Comparison of ENCODE assay signal across 26 cellular contexts in the genomic region with DNA sequence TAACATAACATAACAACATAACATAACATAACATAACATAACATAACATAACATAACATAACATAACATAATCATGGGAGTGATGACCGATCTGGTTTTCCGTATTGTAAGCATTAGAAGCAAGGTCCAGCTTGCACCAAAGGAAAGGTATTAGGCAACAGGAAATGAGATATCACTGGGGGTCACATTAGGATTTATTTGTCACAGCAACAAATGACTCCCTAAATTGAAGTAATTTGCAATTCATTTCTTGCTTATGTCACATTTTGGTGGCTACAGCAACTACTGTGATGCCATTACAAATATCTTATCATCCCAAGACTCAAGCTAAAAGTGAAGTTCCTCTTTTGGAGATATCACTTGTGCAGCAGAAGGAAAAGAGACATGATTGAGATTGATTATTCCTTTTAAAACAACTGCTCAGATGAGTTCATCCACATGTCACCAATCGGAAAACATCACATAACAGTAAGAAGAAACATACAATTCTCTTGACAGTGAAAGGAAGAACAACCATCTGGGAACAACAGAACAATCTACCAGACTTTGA.
"Had no signal": no experiment of that assay in that cellular context is flagged by ENCODE, and none has a peak within 500 bp of the region (broad histone marks: within the 10 kb centered on the region; RNA-seq: fewer than 3 reads in every experiment).

No MANE protein-coding gene starts in this region.

- DNase-seq: activated CD4-positive, alpha-beta memory T cell treated with anti-CD3 and anti-CD28 coated beads for 36 hours; activated CD4-positive, alpha-beta T cell treated with anti-CD3 and anti-CD28 coated beads for 36 hours; activated CD4-positive, alpha-beta T cell treated with anti-CD3 and anti-CD28 coated beads, Interleukin-2, amount 10 ng/mL, durations not matched to agents 24 days and 14 days; activated CD4-positive, CD25-positive, alpha-beta regulatory T cell; activated CD4-positive, CD25-positive, alpha-beta regulatory T cell treated with anti-CD3 and anti-CD28 coated beads, Interleukin-2, amount 50 U/mL, for 72 hours; activated CD8-positive, alpha-beta memory T cell treated with anti-CD3 and anti-CD28 coated beads, Interleukin-2, amount 10 ng/mL, durations not matched to agents 7 days and 5 days; activated CD8-positive, alpha-beta memory T cell treated with anti-CD3 and anti-CD28 coated beads, Interleukin-2, amount 50 U/mL, for 4 hours; activated CD8-positive, alpha-beta T cell treated with anti-CD3 and anti-CD28 coated beads, Interleukin-2, amount 10 ng/mL, durations not matched to agents 7 days and 5 days; activated gamma-delta T cell; activated naive CD4-positive, alpha-beta T cell; activated naive CD4-positive, alpha-beta T cell treated with anti-CD3 and anti-CD28 coated beads, Interleukin-2, amount 10 ng/mL, durations not matched to agents 7 days and 5 days; activated T-cell treated with anti-CD3 and anti-CD28 coated beads, Interleukin-2, amount 50 U/mL, for 1 hour; activated T-cell treated with anti-CD3 and anti-CD28 coated beads, Interleukin-2, amount 50 U/mL, for 48 hours; amniotic stem cell; anterior cingulate cortex; brain microvascular endothelial cell; dorsolateral prefrontal cortex; effector memory CD4-positive, alpha-beta T cell; endodermal cell; foreskin fibroblast; head of caudate nucleus; T-helper 2 cell had no signal

- FAIRE-seq: astrocyte, bronchial epithelial cell, frontal cortex had no signal

- ATAC-seq: activated CD4-positive, alpha-beta T cell treated with anti-CD3 and anti-CD28 coated beads for 36 hours; activated CD8-positive, alpha-beta memory T cell treated with anti-CD3 and anti-CD28 coated beads, Interleukin-2, amount 10 ng/mL, durations not matched to agents 7 days and 5 days; activated CD8-positive, alpha-beta T cell treated with anti-CD3 and anti-CD28 coated beads, Interleukin-2, amount 10 ng/mL, durations not matched to agents 7 days and 5 days; esophagus mucosa had no signal
